41 cellular contexts compared by ENCODE assay signal in genomic region chr5:175874462-175875139, GRCh38. TPM values are rescaled to one million over a fixed set of nuclear protein-coding genes. Genes with fewer than 3 reads are reported as not detected.
"Had no signal": no experiment of that assay in that cellular context is flagged by ENCODE, and none has a peak within 500 bp of the region (broad histone marks: within the 10 kb centered on the region; RNA-seq: fewer than 3 reads in every experiment).

No MANE protein-coding gene starts in this region.

- H3K4me3 Mint-ChIP-seq: activated CD4-positive, alpha-beta memory T cell treated with anti-CD3 and anti-CD28 coated beads, Interleukin-2, amount 10 ng/mL, durations not matched to agents 7 days and 5 days; activated CD8-positive, alpha-beta memory T cell treated with anti-CD3 and anti-CD28 coated beads, Interleukin-2, amount 10 ng/mL, durations not matched to agents 7 days and 5 days; activated naive CD8-positive, alpha-beta T cell treated with anti-CD3 and anti-CD28 coated beads for 36 hours; activated T-cell treated with anti-CD3 and anti-CD28 coated beads, Interleukin-2, amount 50 U/mL, for 72 hours; activated T-helper 17 cell treated with anti-CD3 and anti-CD28 coated beads, Interleukin-2, amount 50 U/mL, for 72 hours had no signal

- H3K36me3 Mint-ChIP-seq: activated CD8-positive, alpha-beta memory T cell treated with anti-CD3 and anti-CD28 coated beads, Interleukin-2, amount 10 ng/mL, durations not matched to agents 7 days and 5 days had no signal

- H3K4me1 ChIP-seq: ascending aorta, breast epithelium had no signal

- H3K4me3 ChIP-seq: ascending aorta, breast epithelium, K562, Peyer's patch had no signal

- H3K9me3 ChIP-seq: ascending aorta, breast epithelium, Peyer's patch had no signal

- H3K27ac Mint-ChIP-seq: activated CD4-positive, alpha-beta memory T cell treated with anti-CD3 and anti-CD28 coated beads, Interleukin-2, amount 10 ng/mL, durations not matched to agents 7 days and 5 days; activated CD8-positive, alpha-beta memory T cell treated with anti-CD3 and anti-CD28 coated beads, Interleukin-2, amount 10 ng/mL, durations not matched to agents 7 days and 5 days; activated naive CD8-positive, alpha-beta T cell treated with anti-CD3 and anti-CD28 coated beads for 36 hours; activated T-cell treated with anti-CD3 and anti-CD28 coated beads, Interleukin-2, amount 50 U/mL, for 72 hours; activated T-helper 17 cell treated with anti-CD3 and anti-CD28 coated beads, Interleukin-2, amount 50 U/mL, for 72 hours had no signal

- H3K36me3 ChIP-seq: ascending aorta, breast epithelium, Peyer's patch had no signal

- DNase-seq: activated CD4-positive, alpha-beta memory T cell treated with anti-CD3 and anti-CD28 coated beads, Interleukin-2, amount 10 ng/mL, durations not matched to agents 7 days and 5 days; activated CD4-positive, alpha-beta T cell treated with anti-CD3 and anti-CD28 coated beads for 1 hour; activated CD4-positive, alpha-beta T cell treated with anti-CD3 and anti-CD28 coated beads for 48 hours; activated CD4-positive, CD25-positive, alpha-beta regulatory T cell; activated CD8-positive, alpha-beta memory T cell treated with anti-CD3 and anti-CD28 coated beads for 24 hours; activated CD8-positive, alpha-beta memory T cell treated with anti-CD3 and anti-CD28 coated beads, Interleukin-2, amount 10 ng/mL, durations not matched to agents 7 days and 5 days; activated CD8-positive, alpha-beta memory T cell treated with anti-CD3 and anti-CD28 coated beads, Interleukin-2, amount 50 U/mL, for 48 hours; activated effector memory CD4-positive, alpha-beta T cell treated with anti-CD3 and anti-CD28 coated beads, Interleukin-2, amount 50 U/mL, for 16 hours; activated naive CD4-positive, alpha-beta T cell; activated naive CD4-positive, alpha-beta T cell treated with anti-CD3 and anti-CD28 coated beads, Interleukin-2, amount 50 U/mL, for 16 hours; activated naive CD8-positive, alpha-beta T cell treated with anti-CD3 and anti-CD28 coated beads for 36 hours; activated T-cell treated with anti-CD3 and anti-CD28 coated beads, Interleukin-2, amount 50 U/mL, for 72 hours; amniotic stem cell; cerebellar nuclear complex; NCI-H1092 treated with DMSO at 0.1 percent for 48 hours; NCI-H1417; NCI-H146; NCI-H187; NCI-H2029 treated with DMSO at 0.1 percent for 48 hours; NCI-H2107; NCI-H226; NCI-H446 treated with DMSO at 0.1 percent for 48 hours; NCI-H524; NCI-H748 treated with DMSO at 0.1 percent for 48 hours; NK-92 treated with Interleukin-12 subunit alpha and Interleukin-12 subunit beta, amount 100 ng/mL, for 24 hours; PC-3; Peyer's patch; RPMI8226; SHP77 treated with DMSO at 0.1 percent for 48 hours; SW 1271; T-helper 1 cell; T-helper 2 cell; T-helper 9 cell; WERI-Rb-1 had no signal

- ATAC-seq: activated CD8-positive, alpha-beta memory T cell treated with anti-CD3 and anti-CD28 coated beads, Interleukin-2, amount 10 ng/mL, durations not matched to agents 7 days and 5 days; activated T-cell treated with anti-CD3 and anti-CD28 coated beads, Interleukin-2, amount 50 U/mL, for 72 hours; activated T-helper 17 cell treated with anti-CD3 and anti-CD28 coated beads, Interleukin-2, amount 50 U/mL, for 72 hours; K562; PC-3 had no signal

- H3K27ac ChIP-seq: ascending aorta, breast epithelium, Peyer's patch, WERI-Rb-1 had no signal

- H3K9me3 Mint-ChIP-seq: activated CD4-positive, alpha-beta memory T cell treated with anti-CD3 and anti-CD28 coated beads, Interleukin-2, amount 10 ng/mL, durations not matched to agents 7 days and 5 days; activated naive CD8-positive, alpha-beta T cell treated with anti-CD3 and anti-CD28 coated beads for 36 hours; activated T-cell treated with anti-CD3 and anti-CD28 coated beads, Interleukin-2, amount 50 U/mL, for 72 hours; activated T-helper 17 cell treated with anti-CD3 and anti-CD28 coated beads, Interleukin-2, amount 50 U/mL, for 72 hours had no signal

RNA-seq across cellular contexts. Expression of gene CPLX2, which starts 3.2 kb away (rescaled TPM):
- total RNA-seq: activated CD4-positive, alpha-beta memory T cell treated with anti-CD3 and anti-CD28 coated beads, Interleukin-2, amount 10 ng/mL, durations not matched to agents 7 days and 5 days; activated CD8-positive, alpha-beta memory T cell treated with anti-CD3 and anti-CD28 coated beads, Interleukin-2, amount 10 ng/mL, durations not matched to agents 7 days and 5 days; activated naive CD8-positive, alpha-beta T cell treated with anti-CD3 and anti-CD28 coated beads for 36 hours; activated T-cell treated with anti-CD3 and anti-CD28 coated beads, Interleukin-2, amount 50 U/mL, for 72 hours; activated T-helper 17 cell treated with anti-CD3 and anti-CD28 coated beads, Interleukin-2, amount 50 U/mL, for 72 hours; ascending aorta; breast epithelium; cardiac septum; K562; M059J; SK-MEL-5 had no signal
- polyA plus RNA-seq: K562 had no signal
